In genomic region chr12:75488553-75488952, GRCh38 we compare ENCODE assay signal across 8 cellular contexts. TPM values are rescaled to one million over a fixed set of nuclear protein-coding genes. Genes with fewer than 3 reads are reported as not detected.
DNase-seq lines count a peak whose midpoint lies in the region; ATAC-seq and TF ChIP-seq lines count a peak whose summit lies in the region.

No MANE protein-coding gene starts in this region.

- H3K27ac Mint-ChIP-seq in chondrocyte (ENCODE audit: unreplicated experiment): no peak overlapping the region
- peak overlapping the region in 2 of 9 donors; percentile 49 to 60 for H3K27ac Mint-ChIP-seq in naive thymus-derived CD4-positive, alpha-beta T cell

- CTCF ChIA-PET in naive thymus-derived CD4-positive, alpha-beta T cell (lab: Charles Lee): interaction anchor here (1.2 to 1.6 kb wide), 2 partner anchors 9 to 50 kb away, joined by 4 to 8 read pairs; no protein-coding TSS in a partner anchor

- no peak for TF ChIP-seq EP300 in sigmoid colon (IDR thresholded peaks at IDR 0.05)

- no peaks in the 10 kb centered on the region for H3K27me3 ChIP-seq in naive thymus-derived CD4-positive, alpha-beta T cell (ENCODE audit: control insufficient read depth in 2 of 2, insufficient read depth in 2 of 2, low read length in 2 of 2)
- H3K27me3 ChIP-seq in sigmoid colon: no peaks in the 10 kb centered on the region

- peak; percentile 36 for ATAC-seq in GM18858 (IDR thresholded peaks at IDR 0.05; ENCODE audit: unreplicated experiment)
- ATAC-seq in naive thymus-derived CD4-positive, alpha-beta T cell: peak; percentile 61
- ATAC-seq in HG03196 (IDR thresholded peaks at IDR 0.05; ENCODE audit: unreplicated experiment): no peak

- no peaks in the 10 kb centered on the region for H3K9me3 Mint-ChIP-seq in chondrocyte (ENCODE audit: low read depth)
- H3K9me3 Mint-ChIP-seq in naive thymus-derived CD4-positive, alpha-beta T cell: no peaks in the 10 kb centered on the region

- POLR2A ChIA-PET in naive thymus-derived CD4-positive, alpha-beta T cell (lab: Charles Lee): interaction anchor here (0.7 to 1.3 kb wide), 2 partner anchors 23 to 156 kb away, joined by 3 read pairs; partner anchors contain the start of gene KRR1

- no peak overlapping the region for H3K27ac ChIP-seq in naive thymus-derived CD4-positive, alpha-beta T cell (ENCODE audit: low read depth, low read length)
- no peak overlapping the region for H3K27ac ChIP-seq in sigmoid colon

- no peaks in the 10 kb centered on the region for H3K27me3 Mint-ChIP-seq in chondrocyte (ENCODE audit: low read depth)
- no peaks in the 10 kb centered on the region for H3K27me3 Mint-ChIP-seq in naive thymus-derived CD4-positive, alpha-beta T cell

- peaks cover 14% of the 10 kb centered on the region for H3K36me3 Mint-ChIP-seq in chondrocyte (ENCODE audit: low read depth)
- H3K36me3 Mint-ChIP-seq in naive thymus-derived CD4-positive, alpha-beta T cell: peaks cover 0 to 12% (median 5%) of the 10 kb centered on the region in 5 donors

- H3K36me3 ChIP-seq in naive thymus-derived CD4-positive, alpha-beta T cell (ENCODE audit: control insufficient read depth in 2 of 3, insufficient read depth in 3 of 3, low read length in 3 of 3): peaks cover 0 to 11% (median 10%) of the 10 kb centered on the region in 3 experiments
- H3K36me3 ChIP-seq in sigmoid colon: peaks cover 0 to 2% (median 0%) of the 10 kb centered on the region in 4 donors

- intact Hi-C loops in naive thymus-derived CD4-positive, alpha-beta T cell (cut with micrococcal nuclease): loop anchor here (1.0 to 10.0 kb wide), 3 partner anchors 51 to 1276 kb away; partner anchors contain the start of genes ZDHHC17 (in 2 of the 2) and OSBPL8 (in 1 of the 2)
- intact Hi-C loops in sigmoid colon (cut with DNase I): no loop called here

- peaks cover 39% of the 10 kb centered on the region for H3K4me1 Mint-ChIP-seq in chondrocyte (ENCODE audit: low read depth)
- peaks cover 29 to 51% (median 39%) of the 10 kb centered on the region in 7 donors for H3K4me1 Mint-ChIP-seq in naive thymus-derived CD4-positive, alpha-beta T cell

- H3K4me1 ChIP-seq in naive thymus-derived CD4-positive, alpha-beta T cell (ENCODE audit: control insufficient read depth in 2 of 2, insufficient read depth in 2 of 2, low read length in 2 of 2): peaks cover 4 to 28% of the 10 kb centered on the region in 2 donors
- H3K4me1 ChIP-seq in sigmoid colon: peaks cover 0 to 40% (median 29%) of the 10 kb centered on the region in 4 donors

- no peak for TF ChIP-seq POLR2A in sigmoid colon (IDR thresholded peaks at IDR 0.05)

- TF ChIP-seq CTCF in chondrocyte (IDR thresholded peaks at IDR 0.05) (peak; percentile 75), sigmoid colon (IDR thresholded peaks at IDR 0.05) (peak in 1 of 4 experiments; percentile 20)

- no peak overlapping the region for H3K4me3 Mint-ChIP-seq in chondrocyte (ENCODE audit: unreplicated experiment)
- H3K4me3 Mint-ChIP-seq in naive thymus-derived CD4-positive, alpha-beta T cell: no peak overlapping the region

- no peaks in the 10 kb centered on the region for H3K9me3 ChIP-seq in naive thymus-derived CD4-positive, alpha-beta T cell (ENCODE audit: control insufficient read depth in 2 of 3, low read length in 3 of 3)
- H3K9me3 ChIP-seq in sigmoid colon: no peaks in the 10 kb centered on the region

- no peak overlapping the region for H3K4me3 ChIP-seq in naive thymus-derived CD4-positive, alpha-beta T cell (ENCODE audit: low read length)
- H3K4me3 ChIP-seq in sigmoid colon: no peak overlapping the region

- DNase-seq in AML-193 (lab: John Stamatoyannopoulos, UW) (peak; percentile 30 to 31), LoVo (ENCODE audit: low spot score) (peak; percentile 27), chondrocyte (ENCODE audit: low spot score) (no peak), sigmoid colon (no peak), COR-L47 (lab: John Stamatoyannopoulos, UW) (no peak)
- no peak for DNase-seq in naive thymus-derived CD4-positive, alpha-beta T cell

RNA-seq across cellular contexts. Expression of gene GLIPR1, which starts 8.0 kb away (rescaled TPM):
- total RNA-seq in chondrocyte: 71.3 to 123 TPM (median 119 TPM) in 3 replicates
- 100 to 1,000 TPM in 1 of 5 experiments, 10 to 100 TPM in 4; 28.2 to 132 (median 48.7) TPM for total RNA-seq in naive thymus-derived CD4-positive, alpha-beta T cell
- polyA plus RNA-seq in naive thymus-derived CD4-positive, alpha-beta T cell: 10 to 100 TPM; 49.1 to 56.0 TPM
- 10 to 100 TPM; 14.6 to 20.9 (median 17.4) TPM for total RNA-seq in sigmoid colon
- 10 to 100 TPM in 1 of 3 donors, 1 to 10 TPM in 2; 4.8 to 12.2 (median 6.2) TPM for polyA plus RNA-seq in sigmoid colon

RNA-seq across cellular contexts. Expression of gene KRR1, which starts 22.9 kb away (rescaled TPM):
- total RNA-seq in chondrocyte (33.0 to 46.4 TPM (median 37.5 TPM) in 3 replicates), sigmoid colon (10 to 100 TPM; 12.7 to 40.0 (median 29.5) TPM)
- total RNA-seq in naive thymus-derived CD4-positive, alpha-beta T cell: 100 to 1,000 TPM in 1 of 5 experiments, 10 to 100 TPM in 4; 69.3 to 120 (median 74.3) TPM
- polyA plus RNA-seq in naive thymus-derived CD4-positive, alpha-beta T cell: 10 to 100 TPM; 64.0 to 67.2 TPM
- 10 to 100 TPM in 2 of 3 donors, 1 to 10 TPM in 1; 9.7 to 20.3 (median 10.8) TPM for polyA plus RNA-seq in sigmoid colon

Comparison
In these comparisons a context has a peak if more than half of its experiments do, and no peak if none do; other contexts are left out.
1. DNase-seq: peak in AML-193 (2 of 2) and LoVo (single experiment); none in chondrocyte (single experiment), naive thymus-derived CD4-positive, alpha-beta T cell (0 of 9), sigmoid colon (single experiment) and COR-L47 (single experiment).